In the genomic region with DNA sequence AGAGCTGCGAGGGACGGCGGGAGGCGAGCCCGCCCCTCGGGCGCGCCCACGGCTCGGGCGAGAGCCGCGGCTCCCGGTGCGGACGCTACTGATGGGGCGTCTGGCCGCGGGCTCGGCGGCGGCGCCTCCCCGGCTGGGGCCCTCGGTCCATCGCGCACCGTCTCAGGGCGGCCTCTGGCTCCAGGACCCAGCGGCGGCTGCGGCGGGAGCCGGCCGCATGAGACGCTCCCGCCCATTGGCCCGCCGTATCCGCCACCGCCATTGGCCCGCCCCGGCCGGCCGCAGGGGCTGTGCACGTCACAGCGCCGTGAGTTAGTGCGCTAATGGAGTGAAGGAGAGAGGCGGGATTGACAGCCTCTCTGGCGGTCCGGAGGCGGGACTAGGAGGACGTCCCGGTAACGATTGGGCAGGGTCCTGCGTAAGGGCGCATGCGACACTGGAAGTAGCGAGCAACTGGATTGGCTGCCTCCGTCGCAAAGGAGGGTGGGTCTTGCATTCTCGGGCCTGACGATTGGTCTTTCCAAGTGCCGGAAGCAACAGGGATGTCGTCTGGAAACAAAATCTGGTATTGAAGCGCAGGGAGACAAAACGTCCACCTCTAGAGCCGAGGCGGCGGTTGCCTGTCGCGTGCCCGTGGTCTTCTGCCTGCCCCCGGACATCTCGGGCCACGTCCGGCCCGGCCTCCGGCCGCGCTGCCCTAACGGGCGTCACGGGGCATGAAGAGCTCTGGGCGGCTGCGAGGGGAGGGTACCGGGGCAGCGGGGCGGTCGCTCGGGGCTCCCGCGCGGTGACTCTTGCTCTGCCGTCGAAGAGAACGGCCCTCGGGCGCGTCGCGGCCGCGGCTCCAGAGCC, we compare ENCODE assay signal across 8 cellular contexts. TPM values are rescaled to one million over a fixed set of nuclear protein-coding genes. Genes with fewer than 3 reads are reported as not detected.
A peak's percentile ranks its signal among the peaks of the same experiment; 100 is the strongest.
DNase-seq lines count a peak whose midpoint lies in the region; TF ChIP-seq lines count a peak whose summit lies in the region.

Gene ANKRD11 (minus strand): TSS at position 176 of the 852 bp plus-strand sequence. CDS start 173,542 bp downstream, outside the sequence.

- no peaks in the 10 kb centered on the region for H3K9me3 ChIP-seq in effector memory CD4-positive, alpha-beta T cell (ENCODE audit: control insufficient read depth, low read length)

- H3K36me3 ChIP-seq in effector memory CD4-positive, alpha-beta T cell (ENCODE audit: control insufficient read depth, insufficient read depth, low read length), result no peaks in the 10 kb centered on the region

- no peak for TF ChIP-seq CTCF in GM20000 (IDR thresholded peaks at IDR 0.05; ENCODE audit: extremely low read depth, missing control alignments)

- H3K4me3 ChIP-seq in effector memory CD4-positive, alpha-beta T cell (ENCODE audit: insufficient read depth, low read depth, low read length, poor library complexity, severe bottlenecking), result peak within 1 kb of the TSS; percentile 74

- H3K4me1 ChIP-seq in effector memory CD4-positive, alpha-beta T cell (ENCODE audit: control insufficient read depth, insufficient read depth, low read length, poor library complexity, severe bottlenecking), result peaks cover 44% of the 10 kb centered on the region

- CTCF ChIA-PET in activated CD8-positive, alpha-beta memory T cell treated with anti-CD3 and anti-CD28 coated beads for 36 hours (lab: Charles Lee), result interaction anchor here (0.7 to 1.6 kb wide), 4 partner anchors 11 to 158 kb away, joined by 3 to 7 read pairs (median 4); no protein-coding TSS in a partner anchor

- H3K27me3 ChIP-seq in effector memory CD4-positive, alpha-beta T cell (replicated peaks; ENCODE audit: control insufficient read depth, insufficient read depth, low read length, poor library complexity, severe bottlenecking), result no peaks in the 10 kb centered on the region

- POLR2A ChIA-PET in activated CD8-positive, alpha-beta memory T cell treated with anti-CD3 and anti-CD28 coated beads for 36 hours (lab: Charles Lee), result interaction anchor here (0.6 to 2.5 kb wide), 7 partner anchors 14 to 249 kb away, joined by 3 to 17 read pairs (median 3); partner anchors contain the start of gene SPG7

- peak; percentile 98 for DNase-seq in CMK (ENCODE audit: low read depth)
- peak; percentile 100 for DNase-seq in GM20000 (ENCODE audit: low spot score)
- peak; percentile 98 for DNase-seq in HT-29 (ENCODE audit: low spot score)
- peak; percentile 99 to 100 for DNase-seq in NOMO-1 (lab: John Stamatoyannopoulos, UW; ENCODE audit: unreplicated experiment in 2 of 2)
- DNase-seq in effector memory CD4-positive, alpha-beta T cell, result peak; percentile 98 to 99 (median 99)
- DNase-seq in medulla oblongata (ENCODE audit: extremely low spot score), result peak; percentile 100
- peak; percentile 96 for DNase-seq in stimulated activated CD8-positive, alpha-beta memory T cell treated with anti-CD3 and anti-CD28 coated beads, Interleukin-12 subunit alpha, Interleukin-12 subunit beta, amount 100 ng/mL, for 1 hour (ENCODE audit: low read depth)

- H3K27ac ChIP-seq in effector memory CD4-positive, alpha-beta T cell (ENCODE audit: insufficient read depth, low read length, poor library complexity, severe bottlenecking), result peak within 1 kb of the TSS; percentile 86

RNA-seq across cellular contexts. Expression of gene ANKRD11, which starts in this region (rescaled TPM):
- total RNA-seq in HT-29 (2014; rRNA removed; shearing (Covaris generic)), result 92.5 and 122 TPM in 2 replicates
- 100 to 1,000 TPM; 152 to 159 TPM for total RNA-seq in activated CD8-positive, alpha-beta memory T cell treated with anti-CD3 and anti-CD28 coated beads for 36 hours

Comparison
In these comparisons a context has a peak if more than half of its experiments do, and no peak if none do; other contexts are left out.
1. Peak in every context shown above with its lines: DNase-seq, H3K4me3 ChIP-seq and H3K27ac ChIP-seq.